ENCODE assay signal across 25 cellular contexts in genomic region chr13:98848736-98849135, GRCh38.
DNase-seq lines count a peak whose midpoint lies in the region; ATAC-seq, FAIRE-seq and TF ChIP-seq lines count a peak whose summit lies in the region.
"Had no signal": no experiment of that assay in that cellular context is flagged by ENCODE, and none has a peak within 500 bp of the region (broad histone marks: within the 10 kb centered on the region; RNA-seq: fewer than 3 reads in every experiment).

No MANE protein-coding gene starts in this region.

- H3K9me2 ChIP-seq in SK-N-SH, result no peaks in the 10 kb centered on the region

- DNase-seq in SK-N-SH (no peak), epithelial cell of esophagus (ENCODE audit: low read depth) (peak; percentile 6), keratinocyte (ENCODE audit: low read depth, low spot score) (no peak), H4 (ENCODE audit: low spot score) (no peak), HCEC 1CT (no peak), substantia nigra (lab: John Stamatoyannopoulos, UW) (no peak)
- DNase-seq: ACHN; Caco-2; CD4-positive, alpha-beta T cell; DMS 273 treated with DMSO at 0.1 percent for 48 hours; DMS79 treated with DMSO at 0.1 percent for 48 hours; NCI-H1417; NCI-H187; NCI-H2107; NCI-H446 treated with DMSO at 0.1 percent for 48 hours; NCI-H526 treated with DMSO at 0.1 percent for 48 hours; Right ventricle myocardium superior had no signal

- no peaks in the 10 kb centered on the region for H3K9me3 ChIP-seq in SK-N-SH
- no peaks in the 10 kb centered on the region for H3K9me3 ChIP-seq in keratinocyte (ENCODE audit: control insufficient read depth, low read depth, low read length)
- H3K9me3 ChIP-seq: BLaER1, Caco-2 had no signal

- H3K4me3 ChIP-seq in SK-N-SH (ENCODE audit: low read depth in 2 of 2, low read length in 1 of 2) (no peak overlapping the region), epithelial cell of esophagus (ENCODE audit: low read length) (no peak overlapping the region), keratinocyte (ENCODE audit: control insufficient read depth in 2 of 3, extremely low read depth in 1 of 3, insufficient read depth in 2 of 3, low read depth in 1 of 3, low read length in 3 of 3) (no peak overlapping the region)
- H3K4me3 ChIP-seq: BLaER1, GM23338 had no signal

- H4K20me1 ChIP-seq in SK-N-SH (ENCODE audit: insufficient read depth) (no peaks in the 10 kb centered on the region), keratinocyte (ENCODE audit: control insufficient read depth, extremely low read depth, insufficient read depth, low read length) (no peaks in the 10 kb centered on the region)
- H4K20me1 ChIP-seq: BLaER1 had no signal

- no peak overlapping the region for H3K4me2 ChIP-seq in SK-N-SH
- H3K4me2 ChIP-seq in keratinocyte (ENCODE audit: control insufficient read depth, extremely low read depth, insufficient read depth, low read depth, low read length), result no peak overlapping the region
- H3K4me2 ChIP-seq: GM23338, KMS-11 had no signal

- WGBS in SK-N-SH (ENCODE audit: low lambda C conversion rate), result 77% methylated on average over 7 of the region's 7 CpGs

- H3K9me1 ChIP-seq in keratinocyte (ENCODE audit: control insufficient read depth, extremely low read depth, insufficient read depth, low read length), result no peaks in the 10 kb centered on the region

- CTCF ChIA-PET in SK-N-SH (lab: Yijun Ruan, JAX), result interaction anchor here (1.3 to 2.8 kb wide), 5 partner anchors 8 to 815 kb away, joined by 3 to 17 read pairs (median 4); no protein-coding TSS in a partner anchor

- H3F3A ChIP-seq in SK-N-SH (replicated peaks; ENCODE audit: insufficient read depth), result no peaks in the 10 kb centered on the region

- no peak overlapping the region for H3K9ac ChIP-seq in SK-N-SH
- no peak overlapping the region for H3K9ac ChIP-seq in keratinocyte (ENCODE audit: control insufficient read depth, extremely low read depth, insufficient read depth, low read length)
- H3K9ac ChIP-seq: BLaER1, KMS-11 had no signal

- peak; percentile 80 for FAIRE-seq in keratinocyte (lab: Jason Lieb, UNC)
- FAIRE-seq: GM12891 had no signal

- TF ChIP-seq RAD21 in SK-N-SH (IDR thresholded peaks at IDR 0.05; ENCODE audit: low read length), result no peak

- no peaks in the 10 kb centered on the region for H3K4me1 ChIP-seq in SK-N-SH (ENCODE audit: control insufficient read depth in 1 of 2, insufficient read depth in 2 of 2, low read depth in 1 of 2, low read length in 1 of 2)
- H3K4me1 ChIP-seq in keratinocyte (ENCODE audit: control insufficient read depth, extremely low read depth, insufficient read depth, low read length), result no peaks in the 10 kb centered on the region
- H3K4me1 ChIP-seq: Caco-2 had no signal

- H2AFZ ChIP-seq in SK-N-SH (ENCODE audit: low read depth) (no peak overlapping the region), keratinocyte (ENCODE audit: control insufficient read depth, low read length) (no peak overlapping the region)
- H2AFZ ChIP-seq: GM23338 had no signal

- dilution Hi-C loops in keratinocyte (cut with MboI; ENCODE audit: extremely low pct_ligation_motif_present, low sequenced_read_pairs), result no loop called here

- H3K27ac ChIP-seq in SK-N-SH (ENCODE audit: low read depth in 2 of 2, low read length in 1 of 2) (no peak overlapping the region), keratinocyte (ENCODE audit: control insufficient read depth, insufficient read depth, low read length) (no peak overlapping the region), substantia nigra (ENCODE audit: low read depth, low read length, poor library complexity, severe bottlenecking) (no peak overlapping the region)
- H3K27ac ChIP-seq: 22Rv1, BLaER1, KMS-11 had no signal

- ATAC-seq in SK-N-SH treated with all-trans-retinoic acid at 6 μM for 48 hours (no peak), HG03175 (IDR thresholded peaks at IDR 0.05; ENCODE audit: unreplicated experiment) (no peak)
- ATAC-seq: GM23338, HCT116 had no signal

- H3K27me3 ChIP-seq in SK-N-SH (ENCODE audit: insufficient read depth) (no peaks in the 10 kb centered on the region), keratinocyte (ENCODE audit: control insufficient read depth, extremely low read depth, insufficient read depth, low read length) (no peaks in the 10 kb centered on the region)
- H3K27me3 ChIP-seq: BLaER1 had no signal

- POLR2A ChIA-PET in SK-N-SH (lab: Yijun Ruan, JAX), result no interaction called here

- H3K36me3 ChIP-seq in SK-N-SH (replicated peaks in 1 of 2; ENCODE audit: control insufficient read depth in 1 of 2, insufficient read depth in 2 of 2, low read length in 1 of 2) (peaks cover 0 to 8% of the 10 kb centered on the region in 2 experiments), keratinocyte (ENCODE audit: control insufficient read depth in 2 of 2, extremely low read depth in 1 of 2, insufficient read depth in 2 of 2, low read length in 2 of 2) (peaks cover 27 to 31% of the 10 kb centered on the region in 2 experiments)
- H3K36me3 ChIP-seq: BLaER1 had no signal

- H3K79me2 ChIP-seq in SK-N-SH (ENCODE audit: insufficient read depth) (no peaks in the 10 kb centered on the region), keratinocyte (ENCODE audit: control insufficient read depth, insufficient read depth, low read length) (no peaks in the 10 kb centered on the region)

- no peak for TF ChIP-seq EP300 in SK-N-SH (IDR thresholded peaks at IDR 0.05; ENCODE audit: borderline replicate concordance in 1 of 2, low read depth in 1 of 2, low read length in 1 of 2)

- no peak for TF ChIP-seq CTCF in SK-N-SH (IDR thresholded peaks at IDR 0.05)
- TF ChIP-seq CTCF in epithelial cell of esophagus (IDR thresholded peaks at IDR 0.05; ENCODE audit: insufficient read depth, low read depth, low read length, missing control alignments), result no peak
- TF ChIP-seq CTCF in keratinocyte (optimal IDR thresholded peaks at IDR 0.05 in 1 of 3, IDR thresholded peaks at IDR 0.05 in 1 of 3, conservative IDR thresholded peaks at IDR 0.05 in 1 of 3; ENCODE audit: extremely low read depth in 1 of 3, insufficient read depth in 2 of 3, low read length in 3 of 3), result no peak

TF ChIP-seq in SK-N-SH, 30 proteins besides CTCF, POLR2A, EP300 and RAD21:
- TF ChIP-seq TAF1 (IDR thresholded peaks at IDR 0.05; ENCODE audit: borderline replicate concordance, low read depth, low read length) (no peak), PBX3 (IDR thresholded peaks at IDR 0.05) (0 out of 2 replicates have a peak, but pooled peaks have one; percentile 13)

TF ChIP-seq in SK-N-SH treated with all-trans-retinoic acid at 6 μM for 48 hours, 23 proteins besides CTCF, POLR2A, EP300 and RAD21:
- no peak for TF ChIP-seq TCF4 (CRISPR knock-in tag; IDR thresholded peaks at IDR 0.05; ENCODE audit: borderline replicate concordance)
- no peak for TF ChIP-seq PPARA (CRISPR knock-in tag; IDR thresholded peaks at IDR 0.05; ENCODE audit: borderline replicate concordance)
- no peak for TF ChIP-seq BACH2 (CRISPR knock-in tag; IDR thresholded peaks at IDR 0.05; ENCODE audit: borderline replicate concordance)
- no peak for TF ChIP-seq RARB (CRISPR knock-in tag; IDR thresholded peaks at IDR 0.05)
- TF ChIP-seq ZNF565 (CRISPR knock-in tag; conservative IDR thresholded peaks at IDR 0.05; ENCODE audit: low read depth), result no peak
- no peak for TF ChIP-seq ISL1 (CRISPR knock-in tag; IDR thresholded peaks at IDR 0.05)
- no peak for TF ChIP-seq ZNF70 (CRISPR knock-in tag; IDR thresholded peaks at IDR 0.05)
